ENCODE assay signal across 1 cellular context in genomic region chr15:34585966-34586365, GRCh38.
A peak's percentile ranks its signal among the peaks of the same experiment; 100 is the strongest.
TF ChIP-seq lines count a peak whose summit lies in the region.

No MANE protein-coding gene starts in this region.

TF ChIP-seq in K562, 482 proteins besides CTCF, POLR2A, EP300 and RAD21 (continued from another document):
- TF ChIP-seq AFF1 (IDR thresholded peaks at IDR 0.05; ENCODE audit: low read depth in 1 of 2, partially characterized antibody in 2 of 2) (peak in 1 of 2 experiments; percentile 60), TRIM24 (IDR thresholded peaks at IDR 0.05) (peak in 1 of 2 experiments; percentile 24; a peak in 1 of 4 replicates), HLTF (IDR thresholded peaks at IDR 0.05) (0 out of 2 replicates have a peak, but pooled peaks have one; percentile 35), NFE2 (IDR thresholded peaks at IDR 0.05; ENCODE audit: low read depth) (peak; percentile 23; the same call in 1 of the 2 replicates)
